9 cellular contexts compared by ENCODE assay signal in genomic region chr1:35202048-35202719, GRCh38. TPM values are rescaled to one million over a fixed set of nuclear protein-coding genes. Genes with fewer than 3 reads are reported as not detected.
A peak's percentile ranks its signal among the peaks of the same experiment; 100 is the strongest.
DNase-seq lines count a peak whose midpoint lies in the region; ATAC-seq, FAIRE-seq and TF ChIP-seq lines count a peak whose summit lies in the region.
"Had no signal": no experiment of that assay in that cellular context is flagged by ENCODE, and none has a peak within 500 bp of the region (broad histone marks: within the 10 kb centered on the region; RNA-seq: fewer than 3 reads in every experiment).

No MANE protein-coding gene starts in this region.

- H3K4me2 ChIP-seq in SK-N-SH (0 out of 2 replicates have a peak overlapping the region, but pooled peaks have one; percentile 12), trophoblast cell (ENCODE audit: low read length) (no peak overlapping the region)

- peaks cover 7% of the 10 kb centered on the region for H3F3A ChIP-seq in SK-N-SH (replicated peaks; ENCODE audit: insufficient read depth)

- DNase-seq in CMK (ENCODE audit: low read depth), result peak; percentile 51
- peak; percentile 82 for DNase-seq in NCI-H1092 (lab: John Stamatoyannopoulos, UW)
- peak; percentile 72 for DNase-seq in SK-N-SH
- peak; percentile 63 to 72 for DNase-seq in activated naive CD4-positive, alpha-beta T cell treated with anti-CD3 and anti-CD28 coated beads, Interleukin-2, amount 50 U/mL, for 72 hours (ENCODE audit: low spot score in 2 of 2)
- no peak for DNase-seq in Right ventricle myocardium inferior (ENCODE audit: missing footprints)
- peak; percentile 63 to 86 for DNase-seq in trophoblast cell
- DNase-seq in urothelium cell line (ENCODE audit: low spot score), result peak; percentile 82

- no peaks in the 10 kb centered on the region for H3K9me3 Mint-ChIP-seq in activated naive CD4-positive, alpha-beta T cell treated with anti-CD3 and anti-CD28 coated beads, Interleukin-2, amount 50 U/mL, for 72 hours
- H3K9me3 Mint-ChIP-seq: T-helper 1 cell treated with Interleukin-12 subunit alpha and Interleukin-12 subunit beta and Interleukin-4 antibody, amounts not matched to agents 30 μg/mL and 1 μg/mL, for 36 hours had no signal

- H4K20me1 ChIP-seq in SK-N-SH (ENCODE audit: insufficient read depth), result no peaks in the 10 kb centered on the region

- no peak overlapping the region for H2BK5ac ChIP-seq in trophoblast cell (ENCODE audit: low read depth, low read length, poor library complexity)

- H3K27ac ChIP-seq in SK-N-SH (ENCODE audit: low read depth in 2 of 2, low read length in 1 of 2), result peak overlapping the region in 1 of 2 experiments; percentile 43; a peak in 1 of 4 replicates
- H3K27ac ChIP-seq in trophoblast cell (ENCODE audit: low read depth, low read length), result no peak overlapping the region

- H3K79me1 ChIP-seq in trophoblast cell (ENCODE audit: low read length), result no peaks in the 10 kb centered on the region

- no peak overlapping the region for H3K14ac ChIP-seq in trophoblast cell (ENCODE audit: low read length)

- H2BK12ac ChIP-seq in trophoblast cell (ENCODE audit: low read length), result no peak overlapping the region

- TF ChIP-seq CTCF in SK-N-SH (IDR thresholded peaks at IDR 0.05), result peak; percentile 88

- ATAC-seq in GM21619 (IDR thresholded peaks at IDR 0.05; ENCODE audit: unreplicated experiment) (peak; percentile 82), Right ventricle myocardium inferior (peak; percentile 92)
- ATAC-seq in activated naive CD4-positive, alpha-beta T cell treated with anti-CD3 and anti-CD28 coated beads, Interleukin-2, amount 50 U/mL, for 72 hours, result peak; percentile 99 to 100

- no peak overlapping the region for H2BK120ac ChIP-seq in trophoblast cell (ENCODE audit: insufficient read depth, low read length, poor library complexity)

- H4K91ac ChIP-seq in trophoblast cell (ENCODE audit: low read depth, low read length), result no peak overlapping the region

- H3K23ac ChIP-seq in trophoblast cell (ENCODE audit: low read length), result no peak overlapping the region

- H3K18ac ChIP-seq in trophoblast cell (ENCODE audit: low read length), result no peak overlapping the region

- FAIRE-seq in urothelium cell line (lab: Jason Lieb, UNC), result no peak

- H3K4me3 ChIP-seq in SK-N-SH (ENCODE audit: low read depth in 2 of 2, low read length in 1 of 2) (peak overlapping the region; percentile 10 to 39; a peak in 2 of 4 replicates), trophoblast cell (ENCODE audit: low read depth, low read length) (no peak overlapping the region)

- no peak overlapping the region for H3K27ac Mint-ChIP-seq in activated naive CD4-positive, alpha-beta T cell treated with anti-CD3 and anti-CD28 coated beads, Interleukin-2, amount 50 U/mL, for 72 hours
- H3K27ac Mint-ChIP-seq: T-helper 1 cell treated with Interleukin-12 subunit alpha and Interleukin-12 subunit beta and Interleukin-4 antibody, amounts not matched to agents 30 μg/mL and 1 μg/mL, for 36 hours had no signal

- CTCF ChIA-PET in SK-N-SH (lab: Yijun Ruan, JAX), result interaction anchor here (0.5 to 1.6 kb wide), 29 partner anchors 8 to 1579 kb away, joined by 3 to 10 read pairs (median 3); partner anchors contain the start of genes SMIM12 and ZMYM4

- no peak overlapping the region for H3K4ac ChIP-seq in trophoblast cell (ENCODE audit: low read depth, low read length)

- TF ChIP-seq RAD21 in SK-N-SH (IDR thresholded peaks at IDR 0.05; ENCODE audit: low read length), result peak; percentile 81

- H3K9ac ChIP-seq in SK-N-SH (no peak overlapping the region), trophoblast cell (ENCODE audit: low read length) (no peak overlapping the region)

- H3K79me2 ChIP-seq in SK-N-SH (ENCODE audit: insufficient read depth), result no peaks in the 10 kb centered on the region
- no peaks in the 10 kb centered on the region for H3K79me2 ChIP-seq in trophoblast cell (ENCODE audit: control insufficient read depth, insufficient read depth, low read length, poor library complexity)

- no peaks in the 10 kb centered on the region for H3K9me2 ChIP-seq in SK-N-SH

- 30% methylated on average over 6 of the region's 6 CpGs for WGBS in SK-N-SH (ENCODE audit: low lambda C conversion rate)
- no CpG with 5 or more reads among the region's 6 CpGs for WGBS in trophoblast cell (ENCODE audit: extremely low coverage, insufficient coverage, insufficient read length)

- H2AK5ac ChIP-seq in trophoblast cell (ENCODE audit: low read length), result no peak overlapping the region

- no peak overlapping the region for H4K12ac ChIP-seq in trophoblast cell (ENCODE audit: low read depth, low read length)

- peak overlapping the region; percentile 92 for H2AFZ ChIP-seq in SK-N-SH (ENCODE audit: low read depth)
- no peak overlapping the region for H2AFZ ChIP-seq in trophoblast cell (ENCODE audit: insufficient read depth, low read length, poor library complexity)

- intact Hi-C loops in Right ventricle myocardium inferior (cut with DNase I), result loop anchor here (5.0 kb wide), 2 partner anchors 95 to 185 kb away; no protein-coding TSS in a partner anchor

- peaks cover 0 to 3% of the 10 kb centered on the region in 2 experiments; a peak in 2 of 4 replicates for H3K4me1 ChIP-seq in SK-N-SH (ENCODE audit: control insufficient read depth in 1 of 2, insufficient read depth in 2 of 2, low read depth in 1 of 2, low read length in 1 of 2)
- H3K4me1 ChIP-seq in trophoblast cell (ENCODE audit: control insufficient read depth in 1 of 2, insufficient read depth in 2 of 2, low read length in 2 of 2), result no peaks in the 10 kb centered on the region

- H3K36me3 ChIP-seq in SK-N-SH (replicated peaks in 1 of 2; ENCODE audit: control insufficient read depth in 1 of 2, insufficient read depth in 2 of 2, low read length in 1 of 2) (no peaks in the 10 kb centered on the region), trophoblast cell (ENCODE audit: control insufficient read depth in 1 of 2, insufficient read depth in 2 of 2, low read length in 2 of 2) (no peaks in the 10 kb centered on the region)

- H3K9me3 ChIP-seq in SK-N-SH, result no peaks in the 10 kb centered on the region
- H3K9me3 ChIP-seq in trophoblast cell (ENCODE audit: insufficient read depth, low read depth, low read length), result no peaks in the 10 kb centered on the region

- POLR2A ChIA-PET in SK-N-SH (lab: Yijun Ruan, JAX), result interaction anchor here (1.0 kb wide), 1 partner anchor 9 kb away, joined by 3 read pairs; the partner anchor contains the start of gene SFPQ

- TF ChIP-seq EP300 in SK-N-SH (IDR thresholded peaks at IDR 0.05; ENCODE audit: borderline replicate concordance in 1 of 2, low read depth in 1 of 2, low read length in 1 of 2), result no peak

- H3K27me3 ChIP-seq in SK-N-SH (ENCODE audit: insufficient read depth) (no peaks in the 10 kb centered on the region), trophoblast cell (ENCODE audit: insufficient read depth, low read length) (no peaks in the 10 kb centered on the region)

- no peak overlapping the region for H4K8ac ChIP-seq in trophoblast cell (ENCODE audit: low read depth, low read length)

- no peaks in the 10 kb centered on the region for H3K36me3 Mint-ChIP-seq in activated naive CD4-positive, alpha-beta T cell treated with anti-CD3 and anti-CD28 coated beads, Interleukin-2, amount 50 U/mL, for 72 hours

TF ChIP-seq in SK-N-SH, 30 proteins besides CTCF, POLR2A, EP300 and RAD21 (continues in another document):
- TF ChIP-seq EZH2phosphoT487 (IDR thresholded peaks at IDR 0.05; ENCODE audit: borderline replicate concordance, low read depth) (no peak), SIN3A (IDR thresholded peaks at IDR 0.05; ENCODE audit: borderline replicate concordance, low read depth, low read length) (no peak), TEAD4 (IDR thresholded peaks at IDR 0.05; ENCODE audit: borderline replicate concordance, insufficient read depth) (no peak), SMC3 (IDR thresholded peaks at IDR 0.05; ENCODE audit: low read depth, low read length) (peak; percentile 90), RXRA (IDR thresholded peaks at IDR 0.05; ENCODE audit: borderline replicate concordance, low read depth) (no peak), RFX5 (IDR thresholded peaks at IDR 0.05; ENCODE audit: low read length) (no peak), ELF1 (IDR thresholded peaks at IDR 0.05) (peak; percentile 48; the same call in 1 of the 2 replicates), FOXJ3 (CRISPR knock-in tag; IDR thresholded peaks at IDR 0.05) (no peak), FOSL2 (IDR thresholded peaks at IDR 0.05; ENCODE audit: borderline replicate concordance, low read depth) (no peak), NFIC (IDR thresholded peaks at IDR 0.05; ENCODE audit: borderline replicate concordance) (no peak), CHD2 (IDR thresholded peaks at IDR 0.05; ENCODE audit: low read length, partially characterized antibody) (peak; percentile 64), MXI1 (IDR thresholded peaks at IDR 0.05; ENCODE audit: low read depth, low read length) (no peak), NRF1 (IDR thresholded peaks at IDR 0.05; ENCODE audit: low read depth, low read length) (no peak), GATA2 (CRISPR knock-in tag; IDR thresholded peaks at IDR 0.05) (no peak), FOXM1 (IDR thresholded peaks at IDR 0.05; ENCODE audit: low read depth) (no peak)
- TF ChIP-seq, protein P1, sequence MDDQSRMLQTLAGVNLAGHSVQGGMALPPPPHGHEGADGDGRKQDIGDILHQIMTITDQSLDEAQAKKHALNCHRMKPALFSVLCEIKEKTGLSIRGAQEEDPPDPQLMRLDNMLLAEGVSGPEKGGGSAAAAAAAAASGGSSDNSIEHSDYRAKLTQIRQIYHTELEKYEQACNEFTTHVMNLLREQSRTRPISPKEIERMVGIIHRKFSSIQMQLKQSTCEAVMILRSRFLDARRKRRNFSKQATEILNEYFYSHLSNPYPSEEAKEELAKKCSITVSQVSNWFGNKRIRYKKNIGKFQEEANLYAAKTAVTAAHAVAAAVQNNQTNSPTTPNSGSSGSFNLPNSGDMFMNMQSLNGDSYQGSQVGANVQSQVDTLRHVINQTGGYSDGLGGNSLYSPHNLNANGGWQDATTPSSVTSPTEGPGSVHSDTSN (IDR thresholded peaks at IDR 0.05), result no peak
- TF ChIP-seq, protein P2, sequence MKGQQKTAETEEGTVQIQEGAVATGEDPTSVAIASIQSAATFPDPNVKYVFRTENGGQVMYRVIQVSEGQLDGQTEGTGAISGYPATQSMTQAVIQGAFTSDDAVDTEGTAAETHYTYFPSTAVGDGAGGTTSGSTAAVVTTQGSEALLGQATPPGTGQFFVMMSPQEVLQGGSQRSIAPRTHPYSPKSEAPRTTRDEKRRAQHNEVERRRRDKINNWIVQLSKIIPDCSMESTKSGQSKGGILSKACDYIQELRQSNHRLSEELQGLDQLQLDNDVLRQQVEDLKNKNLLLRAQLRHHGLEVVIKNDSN (IDR thresholded peaks at IDR 0.05; ENCODE audit: borderline replicate concordance, low read depth), result no peak

RNA-seq across cellular contexts. Expression of gene SFPQ, which starts 9.2 kb away (rescaled TPM):
- polyA plus RNA-seq in SK-N-SH (2012; rRNA removed), result 85.6 and 88.1 TPM in 2 replicates
- 66.5 and 86.3 TPM in 2 replicates for polyA plus RNA-seq in SK-N-SH (2012; cell fraction: cytosol; rRNA removed)
- polyA plus RNA-seq in SK-N-SH (2012; cell fraction: nucleus; rRNA removed), result 214 and 361 TPM in 2 replicates
- total RNA-seq in activated naive CD4-positive, alpha-beta T cell treated with anti-CD3 and anti-CD28 coated beads, Interleukin-2, amount 50 U/mL, for 72 hours, result 100 to 1,000 TPM; 191 to 344 TPM
- 79.2 TPM for total RNA-seq in Right ventricle myocardium inferior
- 227 and 229 TPM in 2 replicates for polyA plus RNA-seq in trophoblast cell (2013)
